ENCODE assay signal across 1 cellular context in the genomic region with DNA sequence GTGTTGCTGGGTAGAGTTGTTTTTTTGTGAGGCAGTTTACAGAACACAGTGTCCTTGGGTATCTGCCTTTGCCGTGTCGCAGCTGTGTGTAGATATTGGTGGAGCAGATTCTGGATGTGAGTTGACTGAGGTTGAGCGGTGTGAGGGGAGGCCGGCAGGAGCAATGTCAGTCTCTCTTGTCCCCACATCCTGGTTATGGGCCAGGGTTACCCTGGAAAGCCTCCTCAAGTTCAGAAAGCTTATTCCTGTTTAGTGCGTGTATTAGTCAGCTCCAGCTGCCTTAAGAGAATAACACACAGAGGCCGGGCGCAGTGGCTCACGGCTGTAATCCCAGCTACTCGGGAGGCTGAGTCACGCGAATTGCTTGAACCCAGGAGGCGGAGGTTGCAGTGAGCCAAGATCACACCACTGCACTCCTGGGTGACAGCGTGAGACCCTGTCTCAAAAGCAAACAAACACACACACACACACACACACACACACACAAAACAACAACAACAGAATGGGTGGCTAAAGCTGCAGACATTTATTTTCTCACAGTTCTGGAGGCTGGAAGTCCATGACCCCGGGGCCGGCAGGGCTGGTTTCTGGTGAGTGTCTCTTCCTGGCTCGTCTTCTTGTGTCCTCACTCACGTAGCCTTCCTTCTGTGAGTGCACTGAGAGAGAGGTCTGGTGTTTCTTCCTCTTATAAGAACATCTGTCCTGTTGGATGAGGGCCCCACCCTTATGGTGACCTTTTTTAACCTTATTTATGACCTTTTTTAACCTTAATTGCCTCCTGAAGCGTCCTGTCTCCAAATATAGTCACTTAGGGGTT.
TF ChIP-seq lines count a peak whose summit lies in the region.

No MANE protein-coding gene starts in this region.

TF ChIP-seq in HepG2, 621 proteins besides CTCF, POLR2A, EP300 and RAD21 (continued from another document):
- TF ChIP-seq MXI1 (IDR thresholded peaks at IDR 0.05; ENCODE audit: borderline replicate concordance, low read depth, low read length): no peak
- no peak for TF ChIP-seq GATAD1 (CRISPR knock-in tag; IDR thresholded peaks at IDR 0.05)
- no peak for TF ChIP-seq ZNF543 (CRISPR knock-in tag; IDR thresholded peaks at IDR 0.05)
- no peak for TF ChIP-seq NFE2L2 (IDR thresholded peaks at IDR 0.05; ENCODE audit: low read length)
- TF ChIP-seq, protein P1, sequence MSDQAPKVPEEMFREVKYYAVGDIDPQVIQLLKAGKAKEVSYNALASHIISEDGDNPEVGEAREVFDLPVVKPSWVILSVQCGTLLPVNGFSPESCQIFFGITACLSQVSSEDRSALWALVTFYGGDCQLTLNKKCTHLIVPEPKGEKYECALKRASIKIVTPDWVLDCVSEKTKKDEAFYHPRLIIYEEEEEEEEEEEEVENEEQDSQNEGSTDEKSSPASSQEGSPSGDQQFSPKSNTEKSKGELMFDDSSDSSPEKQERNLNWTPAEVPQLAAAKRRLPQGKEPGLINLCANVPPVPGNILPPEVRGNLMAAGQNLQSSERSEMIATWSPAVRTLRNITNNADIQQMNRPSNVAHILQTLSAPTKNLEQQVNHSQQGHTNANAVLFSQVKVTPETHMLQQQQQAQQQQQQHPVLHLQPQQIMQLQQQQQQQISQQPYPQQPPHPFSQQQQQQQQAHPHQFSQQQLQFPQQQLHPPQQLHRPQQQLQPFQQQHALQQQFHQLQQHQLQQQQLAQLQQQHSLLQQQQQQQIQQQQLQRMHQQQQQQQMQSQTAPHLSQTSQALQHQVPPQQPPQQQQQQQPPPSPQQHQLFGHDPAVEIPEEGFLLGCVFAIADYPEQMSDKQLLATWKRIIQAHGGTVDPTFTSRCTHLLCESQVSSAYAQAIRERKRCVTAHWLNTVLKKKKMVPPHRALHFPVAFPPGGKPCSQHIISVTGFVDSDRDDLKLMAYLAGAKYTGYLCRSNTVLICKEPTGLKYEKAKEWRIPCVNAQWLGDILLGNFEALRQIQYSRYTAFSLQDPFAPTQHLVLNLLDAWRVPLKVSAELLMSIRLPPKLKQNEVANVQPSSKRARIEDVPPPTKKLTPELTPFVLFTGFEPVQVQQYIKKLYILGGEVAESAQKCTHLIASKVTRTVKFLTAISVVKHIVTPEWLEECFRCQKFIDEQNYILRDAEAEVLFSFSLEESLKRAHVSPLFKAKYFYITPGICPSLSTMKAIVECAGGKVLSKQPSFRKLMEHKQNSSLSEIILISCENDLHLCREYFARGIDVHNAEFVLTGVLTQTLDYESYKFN (CRISPR knock-in tag; conservative IDR thresholded peaks at IDR 0.05): no peak
- TF ChIP-seq, protein P2, sequence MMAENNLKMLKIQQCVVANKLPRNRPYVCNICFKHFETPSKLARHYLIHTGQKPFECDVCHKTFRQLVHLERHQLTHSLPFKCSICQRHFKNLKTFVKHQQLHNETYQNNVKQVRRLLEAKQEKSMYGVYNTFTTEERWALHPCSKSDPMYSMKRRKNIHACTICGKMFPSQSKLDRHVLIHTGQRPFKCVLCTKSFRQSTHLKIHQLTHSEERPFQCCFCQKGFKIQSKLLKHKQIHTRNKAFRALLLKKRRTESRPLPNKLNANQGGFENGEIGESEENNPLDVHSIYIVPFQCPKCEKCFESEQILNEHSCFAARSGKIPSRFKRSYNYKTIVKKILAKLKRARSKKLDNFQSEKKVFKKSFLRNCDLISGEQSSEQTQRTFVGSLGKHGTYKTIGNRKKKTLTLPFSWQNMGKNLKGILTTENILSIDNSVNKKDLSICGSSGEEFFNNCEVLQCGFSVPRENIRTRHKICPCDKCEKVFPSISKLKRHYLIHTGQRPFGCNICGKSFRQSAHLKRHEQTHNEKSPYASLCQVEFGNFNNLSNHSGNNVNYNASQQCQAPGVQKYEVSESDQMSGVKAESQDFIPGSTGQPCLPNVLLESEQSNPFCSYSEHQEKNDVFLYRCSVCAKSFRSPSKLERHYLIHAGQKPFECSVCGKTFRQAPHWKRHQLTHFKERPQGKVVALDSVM (CRISPR knock-in tag; IDR thresholded peaks at IDR 0.05): no peak
- TF ChIP-seq ZFP1 (CRISPR knock-in tag; IDR thresholded peaks at IDR 0.05): no peak
- TF ChIP-seq ZNF569 (CRISPR knock-in tag; IDR thresholded peaks at IDR 0.05; ENCODE audit: borderline replicate concordance): no peak
- no peak for TF ChIP-seq ZNF773 (CRISPR knock-in tag; IDR thresholded peaks at IDR 0.05; ENCODE audit: borderline replicate concordance)
- TF ChIP-seq, protein P3, sequence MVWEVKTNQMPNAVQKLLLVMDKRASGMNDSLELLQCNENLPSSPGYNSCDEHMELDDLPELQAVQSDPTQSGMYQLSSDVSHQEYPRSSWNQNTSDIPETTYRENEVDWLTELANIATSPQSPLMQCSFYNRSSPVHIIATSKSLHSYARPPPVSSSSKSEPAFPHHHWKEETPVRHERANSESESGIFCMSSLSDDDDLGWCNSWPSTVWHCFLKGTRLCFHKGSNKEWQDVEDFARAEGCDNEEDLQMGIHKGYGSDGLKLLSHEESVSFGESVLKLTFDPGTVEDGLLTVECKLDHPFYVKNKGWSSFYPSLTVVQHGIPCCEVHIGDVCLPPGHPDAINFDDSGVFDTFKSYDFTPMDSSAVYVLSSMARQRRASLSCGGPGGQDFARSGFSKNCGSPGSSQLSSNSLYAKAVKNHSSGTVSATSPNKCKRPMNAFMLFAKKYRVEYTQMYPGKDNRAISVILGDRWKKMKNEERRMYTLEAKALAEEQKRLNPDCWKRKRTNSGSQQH (CRISPR knock-in tag; IDR thresholded peaks at IDR 0.05; ENCODE audit: low read depth): no peak
- TF ChIP-seq ARNT2 (CRISPR knock-in tag; IDR thresholded peaks at IDR 0.05; ENCODE audit: low read depth): no peak
- no peak for TF ChIP-seq ZNF709 (CRISPR knock-in tag; IDR thresholded peaks at IDR 0.05)
- TF ChIP-seq RCOR2 (CRISPR knock-in tag; IDR thresholded peaks at IDR 0.05): no peak
- no peak for TF ChIP-seq ZSCAN21 (CRISPR knock-in tag; IDR thresholded peaks at IDR 0.05; ENCODE audit: borderline replicate concordance)
- TF ChIP-seq KDM4B (CRISPR knock-in tag; IDR thresholded peaks at IDR 0.05): no peak
